ENCODE assay signal across 8 cellular contexts in the genomic region with DNA sequence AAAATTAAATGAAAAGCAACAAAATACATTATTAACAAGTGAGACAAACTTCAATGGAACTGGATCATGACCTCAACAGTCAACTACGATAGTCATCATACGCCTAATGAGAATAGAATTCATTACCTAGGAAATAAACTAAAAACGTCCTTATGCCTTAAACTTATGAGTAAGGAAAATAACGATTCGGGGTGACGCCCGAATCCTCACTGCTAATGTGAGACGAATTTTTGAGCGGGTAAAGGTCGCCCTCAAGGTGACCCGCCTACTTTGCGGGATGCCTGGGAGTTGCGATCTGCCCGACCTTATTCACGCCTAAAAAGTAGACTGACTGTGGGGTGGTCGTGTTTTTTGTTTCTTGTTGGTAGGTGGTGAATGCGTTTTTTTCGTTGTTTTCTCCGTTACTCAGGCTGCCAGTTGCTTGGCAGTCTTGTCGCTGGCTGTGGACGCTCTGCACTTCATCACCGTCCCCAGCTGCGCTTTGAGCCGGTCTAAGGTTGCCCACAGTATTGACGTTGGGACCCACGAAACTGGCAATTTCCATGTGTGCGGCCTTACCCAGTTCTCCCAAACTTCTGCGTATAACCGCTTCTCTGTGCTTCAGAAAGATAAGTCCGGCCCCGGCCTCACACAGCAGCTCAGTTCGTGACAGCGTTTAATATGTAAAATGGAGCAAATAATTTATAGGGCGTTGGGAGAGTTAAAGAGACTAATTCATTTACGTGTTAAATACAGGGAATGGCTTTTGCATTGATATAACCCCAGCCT. TPM values are rescaled to one million over a fixed set of nuclear protein-coding genes. Genes with fewer than 3 reads are reported as not detected.
DNase-seq lines count a peak whose midpoint lies in the region; ATAC-seq and TF ChIP-seq lines count a peak whose summit lies in the region.

No MANE protein-coding gene starts in this region.

- DNase-seq in GM13976 (ENCODE audit: low spot score) (peak; percentile 87), NCI-H1417 treated with DMSO at 0.1 percent for 48 hours (lab: John Stamatoyannopoulos, UW) (peak; percentile 80), T follicular helper cell (ENCODE audit: low read depth) (peak; percentile 76), amygdala (lab: John Stamatoyannopoulos, UW) (peak; percentile 12 to 93 (median 72)), right atrium auricular region (ENCODE audit: low spot score) (peak; percentile 97), pulmonary artery endothelial cell (ENCODE audit: low read depth, low spot score) (peak; percentile 95), vagina (ENCODE audit: extremely low spot score in 2 of 2) (no peak)

- H3K4me1 ChIP-seq in right atrium auricular region (peaks cover 0 to 57% of the 10 kb centered on the region in 2 donors), vagina (peaks cover 77% of the 10 kb centered on the region)

- no peak for TF ChIP-seq CTCF in GM13976 (IDR thresholded peaks at IDR 0.05; ENCODE audit: borderline replicate concordance, control extremely low read depth, extremely low read depth, insufficient read depth, missing control alignments)
- no peak for TF ChIP-seq CTCF in right atrium auricular region (IDR thresholded peaks at IDR 0.05)
- no peak for TF ChIP-seq CTCF in vagina (IDR thresholded peaks at IDR 0.05)

- no peaks in the 10 kb centered on the region for H3K9me3 ChIP-seq in right atrium auricular region
- H3K9me3 ChIP-seq in vagina = no peaks in the 10 kb centered on the region

- H3K4me3 ChIP-seq in right atrium auricular region (peak overlapping the region; percentile 67 to 74), vagina (peak overlapping the region; percentile 56 to 71)

- TF ChIP-seq POLR2A in vagina (IDR thresholded peaks at IDR 0.05) = peak in 1 of 2 donors; percentile 75

- in situ Hi-C loops in GM13976 (cut with MboI; ENCODE audit: low sequenced_read_pairs, unreplicated experiment) = no loop called here

- peak; percentile 37 for ATAC-seq in HG02763 (IDR thresholded peaks at IDR 0.05; ENCODE audit: unreplicated experiment)

- peaks cover 14% of the 10 kb centered on the region for H3K36me3 ChIP-seq in right atrium auricular region
- H3K36me3 ChIP-seq in vagina = peaks cover 0 to 12% of the 10 kb centered on the region in 2 donors

- H3K27ac ChIP-seq in right atrium auricular region (peak overlapping the region; percentile 92 to 95), vagina (peak overlapping the region; percentile 94)

- intact Hi-C loops in vagina (cut with DNase I) = no loop called here

- H3K27me3 ChIP-seq in right atrium auricular region (no peaks in the 10 kb centered on the region), vagina (no peaks in the 10 kb centered on the region)

RNA-seq across cellular contexts. Expression of gene POLDIP3, which starts 0.6 kb away (rescaled TPM):
- total RNA-seq in right atrium auricular region = 10 to 100 TPM; 20.2 to 29.5 TPM
- 28.9 and 38.7 TPM in 2 replicates for total RNA-seq in pulmonary artery endothelial cell
- 34.9 TPM for total RNA-seq in vagina

RNA-seq across cellular contexts. Expression of gene ATP5MGL, which starts 25.1 kb away (rescaled TPM):
- total RNA-seq in right atrium auricular region = not detected
- 0.13 and 0.46 TPM in 2 replicates for total RNA-seq in pulmonary artery endothelial cell
- not detected for total RNA-seq in vagina

RNA-seq across cellular contexts. Expression of gene CYB5R3, which starts 33.9 kb away (rescaled TPM):
- total RNA-seq in right atrium auricular region (100 to 1,000 TPM; 265 to 288 TPM), pulmonary artery endothelial cell (44.2 and 46.1 TPM in 2 replicates), vagina (174 TPM)

Comparison
In these comparisons a context has a peak if more than half of its experiments do, and no peak if none do; other contexts are left out.
1. DNase-seq: peak in GM13976 (single experiment), NCI-H1417 treated with DMSO at 0.1 percent for 48 hours (single experiment), T follicular helper cell (single experiment), amygdala (56 of 56), right atrium auricular region (single experiment) and pulmonary artery endothelial cell (single experiment); none in vagina (0 of 2).